In the genomic region with DNA sequence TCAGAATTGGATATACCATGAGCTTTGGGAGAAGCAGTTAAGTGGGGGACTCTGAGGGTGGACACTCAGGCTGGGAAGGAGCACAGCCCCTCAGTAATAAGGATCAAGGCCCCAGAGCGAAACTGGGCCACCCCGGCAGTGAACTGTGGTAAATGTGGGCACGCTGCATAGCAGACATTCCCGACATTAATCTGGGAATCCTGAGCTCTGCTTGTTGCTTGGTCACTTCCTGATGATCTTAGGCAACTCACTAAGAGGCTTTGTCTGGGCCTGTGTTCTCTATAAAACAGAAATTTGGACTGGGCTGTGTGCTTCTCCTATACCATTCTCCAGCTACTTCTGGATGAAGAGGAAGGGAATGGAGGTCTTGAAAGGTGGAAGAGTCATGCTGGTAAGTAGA, we compare ENCODE assay signal across 12 cellular contexts. TPM values are rescaled to one million over a fixed set of nuclear protein-coding genes. Genes with fewer than 3 reads are reported as not detected.
A peak's percentile ranks its signal among the peaks of the same experiment; 100 is the strongest.
DNase-seq lines count a peak whose midpoint lies in the region; ATAC-seq, FAIRE-seq and TF ChIP-seq lines count a peak whose summit lies in the region.
"Had no signal": no experiment of that assay in that cellular context is flagged by ENCODE, and none has a peak within 500 bp of the region (broad histone marks: within the 10 kb centered on the region; RNA-seq: fewer than 3 reads in every experiment).

No MANE protein-coding gene starts in this region.

- H3K36me3 ChIP-seq in right lobe of liver (no peaks in the 10 kb centered on the region), HepG2 (replicated peaks in 1 of 2; ENCODE audit: control insufficient read depth in 1 of 2, insufficient read depth in 2 of 2, low read length in 2 of 2) (peaks cover 7 to 30% of the 10 kb centered on the region in 2 experiments), keratinocyte (ENCODE audit: control insufficient read depth in 2 of 2, extremely low read depth in 1 of 2, insufficient read depth in 2 of 2, low read length in 2 of 2) (no peaks in the 10 kb centered on the region), colonic mucosa (no peaks in the 10 kb centered on the region)

- H3K9ac ChIP-seq in HepG2 (ENCODE audit: insufficient read depth, low read depth, low read length) = no peak overlapping the region
- peak overlapping the region; percentile 65 for H3K9ac ChIP-seq in keratinocyte (ENCODE audit: control insufficient read depth, extremely low read depth, insufficient read depth, low read length)
- no peak overlapping the region for H3K9ac ChIP-seq in colonic mucosa (ENCODE audit: low read depth in 2 of 2, low read length in 2 of 2)

- peaks cover 4% of the 10 kb centered on the region for H3K27me3 Mint-ChIP-seq in brain

- H3K27ac Mint-ChIP-seq in brain = peak overlapping the region in 3 of 5 experiments; percentile 39 to 93 (median 83)
- H3K27ac Mint-ChIP-seq: T-helper 1 cell treated with Interleukin-12 subunit alpha and Interleukin-12 subunit beta and Interleukin-4 antibody, amounts not matched to agents 30 μg/mL and 1 μg/mL, for 36 hours had no signal

- H3K9me1 ChIP-seq in keratinocyte (ENCODE audit: control insufficient read depth, extremely low read depth, insufficient read depth, low read length) = no peaks in the 10 kb centered on the region

- H3K9me3 ChIP-seq in right lobe of liver (no peaks in the 10 kb centered on the region), HepG2 (ENCODE audit: low read length) (no peaks in the 10 kb centered on the region), keratinocyte (ENCODE audit: control insufficient read depth, low read depth, low read length) (no peaks in the 10 kb centered on the region), colonic mucosa (no peaks in the 10 kb centered on the region)
- H3K9me3 ChIP-seq: right atrium auricular region had no signal

- H3K4me2 ChIP-seq in HepG2 (ENCODE audit: low read depth, low read length) (no peak overlapping the region), keratinocyte (ENCODE audit: control insufficient read depth, extremely low read depth, insufficient read depth, low read depth, low read length) (peak overlapping the region; percentile 71)

- DNase-seq in right lobe of liver = no peak
- no peak for DNase-seq in HepG2 (ENCODE audit: low spot score)
- peak; percentile 53 for DNase-seq in keratinocyte (ENCODE audit: low read depth, low spot score)
- DNase-seq in DMS153 treated with DMSO at 0.1 percent for 48 hours (lab: John Stamatoyannopoulos, UW; ENCODE audit: unreplicated experiment) = no peak
- DNase-seq in colonic mucosa = no peak
- no peak for DNase-seq in activated CD8-positive, alpha-beta memory T cell treated with anti-CD3 and anti-CD28 coated beads for 24 hours
- DNase-seq: NCI-H1092, NCI-H82 had no signal

- ATAC-seq in right lobe of liver = no peak
- ATAC-seq in HepG2 = no peak
- ATAC-seq in HG03354 (IDR thresholded peaks at IDR 0.05; ENCODE audit: poor library complexity, severe bottlenecking, unreplicated experiment) = no peak

- H3K36me3 Mint-ChIP-seq in brain = no peaks in the 10 kb centered on the region

- CTCF ChIA-PET in HepG2 (lab: Yijun Ruan, JAX; ENCODE audit: low intra/inter-chr PET ratio, low total read pairs) = no interaction called here

- peaks cover 53% of the 10 kb centered on the region for H3K4me1 Mint-ChIP-seq in brain

- H3K9me3 Mint-ChIP-seq in brain = no peaks in the 10 kb centered on the region
- H3K9me3 Mint-ChIP-seq: T-helper 1 cell treated with Interleukin-12 subunit alpha and Interleukin-12 subunit beta and Interleukin-4 antibody, amounts not matched to agents 30 μg/mL and 1 μg/mL, for 36 hours had no signal

- dilution Hi-C loops in keratinocyte (cut with MboI; ENCODE audit: extremely low pct_ligation_motif_present, low sequenced_read_pairs) = no loop called here

- BruUV-seq in HepG2 (replicated peaks; lab: Mats Ljungman, UMichigan) = no TSS peak

- TF ChIP-seq POLR2A in right lobe of liver (IDR thresholded peaks at IDR 0.05) (no peak), HepG2 (IDR thresholded peaks at IDR 0.05; ENCODE audit: insufficient read depth in 1 of 2, low read depth in 2 of 2, low read length in 2 of 2) (no peak)

- H3K4me1 ChIP-seq in right lobe of liver (peaks cover 0 to 4% (median 0%) of the 10 kb centered on the region in 4 donors), HepG2 (ENCODE audit: insufficient read depth, low read length) (peaks cover 33% of the 10 kb centered on the region), keratinocyte (ENCODE audit: control insufficient read depth, extremely low read depth, insufficient read depth, low read length) (peaks cover 45% of the 10 kb centered on the region), colonic mucosa (peaks cover 8% of the 10 kb centered on the region)

- POLR2A ChIA-PET in HepG2 (lab: Yijun Ruan, JAX) = no interaction called here

- H4K20me1 ChIP-seq in HepG2 (ENCODE audit: insufficient read depth, low read length) = peaks cover 6% of the 10 kb centered on the region; the same call in 1 of the 2 replicates
- peaks cover 3% of the 10 kb centered on the region for H4K20me1 ChIP-seq in keratinocyte (ENCODE audit: control insufficient read depth, extremely low read depth, insufficient read depth, low read length)

- no peak for TF ChIP-seq CTCF in right lobe of liver (IDR thresholded peaks at IDR 0.05)
- no peak for TF ChIP-seq CTCF in HepG2 (CRISPR knock-in tag; IDR thresholded peaks at IDR 0.05)
- TF ChIP-seq CTCF in brain (conservative IDR thresholded peaks at IDR 0.05) = no peak
- TF ChIP-seq CTCF in keratinocyte (optimal IDR thresholded peaks at IDR 0.05 in 1 of 3, IDR thresholded peaks at IDR 0.05 in 1 of 3, conservative IDR thresholded peaks at IDR 0.05 in 1 of 3; ENCODE audit: extremely low read depth in 1 of 3, insufficient read depth in 2 of 3, low read length in 3 of 3) = no peak
- no peak for TF ChIP-seq CTCF in colonic mucosa (IDR thresholded peaks at IDR 0.05)

- H3K4me3 ChIP-seq in right lobe of liver (no peak overlapping the region), HepG2 (replicated peaks in 1 of 3; ENCODE audit: insufficient read depth in 1 of 3, low read depth in 2 of 3, low read length in 3 of 3) (no peak overlapping the region), keratinocyte (ENCODE audit: control insufficient read depth in 2 of 3, extremely low read depth in 1 of 3, insufficient read depth in 2 of 3, low read depth in 1 of 3, low read length in 3 of 3) (peak overlapping the region in 2 of 3 experiments; percentile 34 to 49), colonic mucosa (no peak overlapping the region)
- H3K4me3 ChIP-seq: right atrium auricular region had no signal

- H2AFZ ChIP-seq in HepG2 (ENCODE audit: low read length) (no peak overlapping the region), keratinocyte (ENCODE audit: control insufficient read depth, low read length) (peak overlapping the region; percentile 74)

- no peak for FAIRE-seq in HepG2 (lab: Jason Lieb, UNC)
- FAIRE-seq in keratinocyte (lab: Jason Lieb, UNC) = peak; percentile 87

- no CpG with 5 or more reads among the region's 4 CpGs for WGBS in right lobe of liver (ENCODE audit: insufficient coverage, low coverage, low lambda C conversion rate, missing lambda C conversion rate)
- 98% methylated on average over 4 of the region's 4 CpGs for WGBS in HepG2 (ENCODE audit: low lambda C conversion rate)

- peak overlapping the region; percentile 16 to 43 (median 17) for H3K27ac ChIP-seq in right lobe of liver
- no peak overlapping the region for H3K27ac ChIP-seq in HepG2 (ENCODE audit: extremely low read length, insufficient read depth, low read length)
- H3K27ac ChIP-seq in keratinocyte (ENCODE audit: control insufficient read depth, insufficient read depth, low read length) = peak overlapping the region; percentile 73
- no peak overlapping the region for H3K27ac ChIP-seq in colonic mucosa
- H3K27ac ChIP-seq: right atrium auricular region had no signal

- TF ChIP-seq EP300 in HepG2 (IDR thresholded peaks at IDR 0.05; ENCODE audit: low read depth in 2 of 2, low read length in 2 of 2) (no peak), HepG2 (CRISPR knock-in tag; IDR thresholded peaks at IDR 0.05; ENCODE audit: borderline replicate concordance) (no peak)

- no peaks in the 10 kb centered on the region for H3K27me3 ChIP-seq in right lobe of liver
- H3K27me3 ChIP-seq in HepG2 (ENCODE audit: control insufficient read depth in 1 of 2, insufficient read depth in 2 of 2, low read length in 2 of 2) = no peaks in the 10 kb centered on the region; a peak in 1 of 5 replicates
- H3K27me3 ChIP-seq in keratinocyte (ENCODE audit: control insufficient read depth, extremely low read depth, insufficient read depth, low read length) = no peaks in the 10 kb centered on the region
- no peaks in the 10 kb centered on the region for H3K27me3 ChIP-seq in colonic mucosa
- H3K27me3 ChIP-seq: right atrium auricular region had no signal

- intact Hi-C loops in right lobe of liver (cut with DNase I) (no loop called here), HepG2 (cut with micrococcal nuclease; ENCODE audit: unreplicated experiment) (no loop called here), colonic mucosa (cut with DNase I) (no loop called here)

- in situ Hi-C loops in HepG2 (cut with HindIII; ENCODE audit: extremely low pct_ligation_motif_present, low pct_unique_long_range_greater_than_20kb) = loop anchor here (25.0 kb wide), 1 partner anchor 863 kb away; the partner anchor contains the start of gene UXS1

- peaks cover 91% of the 10 kb centered on the region for H3K79me2 ChIP-seq in HepG2 (ENCODE audit: insufficient read depth, low read length)
- H3K79me2 ChIP-seq in keratinocyte (ENCODE audit: control insufficient read depth, insufficient read depth, low read length) = peaks cover 75% of the 10 kb centered on the region

- peak overlapping the region in 1 of 5 experiments; percentile 74 for H3K4me3 Mint-ChIP-seq in brain
- H3K4me3 Mint-ChIP-seq: T-helper 1 cell treated with Interleukin-12 subunit alpha and Interleukin-12 subunit beta and Interleukin-4 antibody, amounts not matched to agents 30 μg/mL and 1 μg/mL, for 36 hours had no signal

- no peak for TF ChIP-seq RAD21 in HepG2 (CRISPR knock-in tag; IDR thresholded peaks at IDR 0.05)

RNA-seq across cellular contexts. Expression of gene TGFBRAP1, which starts 4.8 kb away (rescaled TPM):
- total RNA-seq in right lobe of liver (10 to 100 TPM in 2 of 6 experiments, 1 to 10 TPM in 4; 5.7 to 11.2 (median 7.1) TPM), HepG2 (2016; rRNA removed; fragmentation: Illumina TruSeq; extraction: Trizol) (22.9 and 27.0 TPM in 2 replicates), colonic mucosa (10 to 100 TPM; 14.2 to 19.8 TPM)
- total RNA-seq in HepG2 (2016; cell fraction: cytosol; rRNA removed; fragmentation: Illumina TruSeq; extraction: Trizol; ENCODE audit: low read depth) = 4.1 and 4.4 TPM in 2 replicates
- total RNA-seq in HepG2 (2016; cell fraction: insoluble cytoplasmic fraction; rRNA removed; fragmentation: Illumina TruSeq; extraction: Trizol) = 22.6 and 23.2 TPM in 2 replicates
- total RNA-seq in HepG2 (2016; cell fraction: membrane; rRNA removed; fragmentation: Illumina TruSeq; extraction: Trizol) = 14.4 and 14.7 TPM in 2 replicates
- total RNA-seq in HepG2 (2016; cell fraction: nucleus; rRNA removed; fragmentation: Illumina TruSeq; extraction: Trizol) = 18.8 and 20.1 TPM in 2 replicates
- polyA plus RNA-seq in HepG2 (2011; rRNA removed) (12.7 and 13.4 TPM in 2 replicates), brain (ENCODE audit: insufficient read depth, low read depth, low replicate concordance) (11.7 TPM), keratinocyte (7.2 to 9.3 TPM (median 9.0 TPM) in 3 replicates)
- polyA plus RNA-seq in HepG2 (2011; cell fraction: cytosol; rRNA removed) = 10.5 and 11.2 TPM in 2 replicates
- polyA plus RNA-seq in HepG2 (2011; cell fraction: nucleus; rRNA removed) = 11.8 and 12.4 TPM in 2 replicates
- 13.4 and 13.9 TPM in 2 replicates for polyA plus RNA-seq in HepG2 (2012)
- 1.4 TPM in 2 replicates for polyA plus RNA-seq in HepG2 (2016; cell fraction: cytosol; fragmentation: Illumina TruSeq; extraction: Trizol; ENCODE audit: low read depth)
- polyA plus RNA-seq in HepG2 (2016; cell fraction: insoluble cytoplasmic fraction; fragmentation: Illumina TruSeq; extraction: Trizol; ENCODE audit: low read depth) = 20.3 and 22.7 TPM in 2 replicates
- polyA plus RNA-seq in HepG2 (2016; cell fraction: membrane; fragmentation: Illumina TruSeq; extraction: Trizol; ENCODE audit: low read depth) = 6.8 and 6.9 TPM in 2 replicates
- polyA plus RNA-seq in HepG2 (2016; cell fraction: nucleus; fragmentation: Illumina TruSeq; extraction: Trizol; ENCODE audit: insufficient read depth, low read depth) = 27.0 and 31.2 TPM in 2 replicates
- polyA minus RNA-seq in HepG2 (2011; rRNA and poly(A)+ RNA removed; ENCODE audit: low replicate concordance) = 27.6 and 32.1 TPM in 2 replicates
- 12.0 and 15.4 TPM in 2 replicates for polyA minus RNA-seq in HepG2 (2011; cell fraction: cytosol; rRNA and poly(A)+ RNA removed)
- polyA minus RNA-seq in HepG2 (2011; cell fraction: nucleus; rRNA and poly(A)+ RNA removed) = 14.9 and 16.4 TPM in 2 replicates
- 11.7 TPM for polyA plus RNA-seq in keratinocyte (2011; ENCODE audit: low read depth)
- polyA plus RNA-seq in keratinocyte (2011; cell fraction: cytosol; rRNA removed) = 7.6 and 7.8 TPM in 2 replicates
- 12.6 and 13.7 TPM in 2 replicates for polyA plus RNA-seq in keratinocyte (2011; cell fraction: nucleus; rRNA removed)
- polyA plus RNA-seq in keratinocyte (2012; ENCODE audit: low replicate concordance) = 10.3 and 13.0 TPM in 2 replicates
- polyA minus RNA-seq in keratinocyte = 12.8 to 22.7 TPM (median 15.7 TPM) in 3 replicates
- polyA minus RNA-seq in keratinocyte (2011; cell fraction: cytosol; rRNA and poly(A)+ RNA removed) = 11.5 TPM
- polyA minus RNA-seq in keratinocyte (2011; cell fraction: nucleus; rRNA and poly(A)+ RNA removed) = 11.7 and 17.6 TPM in 2 replicates

RNA-seq across cellular contexts. Expression of gene C2orf49, which starts 12.6 kb away (rescaled TPM):
- total RNA-seq in right lobe of liver (1 to 10 TPM; 3.9 to 7.4 (median 6.4) TPM), HepG2 (2016; rRNA removed; fragmentation: Illumina TruSeq; extraction: Trizol) (28.8 and 35.6 TPM in 2 replicates), colonic mucosa (10 to 100 TPM; 11.9 to 17.4 TPM)
- total RNA-seq in HepG2 (2016; cell fraction: cytosol; rRNA removed; fragmentation: Illumina TruSeq; extraction: Trizol; ENCODE audit: low read depth) = 13.5 and 14.5 TPM in 2 replicates
- total RNA-seq in HepG2 (2016; cell fraction: insoluble cytoplasmic fraction; rRNA removed; fragmentation: Illumina TruSeq; extraction: Trizol) = 30.8 and 40.4 TPM in 2 replicates
- 17.9 and 19.2 TPM in 2 replicates for total RNA-seq in HepG2 (2016; cell fraction: membrane; rRNA removed; fragmentation: Illumina TruSeq; extraction: Trizol)
- 16.1 and 20.5 TPM in 2 replicates for total RNA-seq in HepG2 (2016; cell fraction: nucleus; rRNA removed; fragmentation: Illumina TruSeq; extraction: Trizol)
- polyA plus RNA-seq in HepG2 (2011; rRNA removed) (21.6 and 24.7 TPM in 2 replicates), brain (ENCODE audit: insufficient read depth, low read depth, low replicate concordance) (12.0 TPM), keratinocyte (13.1 to 19.4 TPM (median 14.5 TPM) in 3 replicates)
- 10.0 and 13.2 TPM in 2 replicates for polyA plus RNA-seq in HepG2 (2011; cell fraction: cytosol; rRNA removed)
- 9.5 and 13.6 TPM in 2 replicates for polyA plus RNA-seq in HepG2 (2011; cell fraction: nucleus; rRNA removed)
- polyA plus RNA-seq in HepG2 (2012) = 28.0 and 30.9 TPM in 2 replicates
- polyA plus RNA-seq in HepG2 (2016; cell fraction: cytosol; fragmentation: Illumina TruSeq; extraction: Trizol; ENCODE audit: low read depth) = 4.6 and 4.9 TPM in 2 replicates
- 31.3 and 31.7 TPM in 2 replicates for polyA plus RNA-seq in HepG2 (2016; cell fraction: insoluble cytoplasmic fraction; fragmentation: Illumina TruSeq; extraction: Trizol; ENCODE audit: low read depth)
- 5.2 and 7.1 TPM in 2 replicates for polyA plus RNA-seq in HepG2 (2016; cell fraction: membrane; fragmentation: Illumina TruSeq; extraction: Trizol; ENCODE audit: low read depth)
- polyA plus RNA-seq in HepG2 (2016; cell fraction: nucleus; fragmentation: Illumina TruSeq; extraction: Trizol; ENCODE audit: insufficient read depth, low read depth) = 19.7 and 25.5 TPM in 2 replicates
- polyA minus RNA-seq in HepG2 (2011; rRNA and poly(A)+ RNA removed; ENCODE audit: low replicate concordance) = 6.4 and 9.7 TPM in 2 replicates
- 14.1 and 14.5 TPM in 2 replicates for polyA minus RNA-seq in HepG2 (2011; cell fraction: cytosol; rRNA and poly(A)+ RNA removed)
- polyA minus RNA-seq in HepG2 (2011; cell fraction: nucleus; rRNA and poly(A)+ RNA removed) = 27.2 and 30.3 TPM in 2 replicates
- 43.2 TPM for polyA plus RNA-seq in keratinocyte (2011; ENCODE audit: low read depth)
- 11.8 and 17.0 TPM in 2 replicates for polyA plus RNA-seq in keratinocyte (2011; cell fraction: cytosol; rRNA removed)
- 13.9 and 18.8 TPM in 2 replicates for polyA plus RNA-seq in keratinocyte (2011; cell fraction: nucleus; rRNA removed)
- polyA plus RNA-seq in keratinocyte (2012; ENCODE audit: low replicate concordance) = 12.3 and 18.3 TPM in 2 replicates
- polyA minus RNA-seq in keratinocyte = 3.6 to 6.0 TPM (median 4.7 TPM) in 3 replicates
- 4.2 TPM for polyA minus RNA-seq in keratinocyte (2011; cell fraction: cytosol; rRNA and poly(A)+ RNA removed)
- polyA minus RNA-seq in keratinocyte (2011; cell fraction: nucleus; rRNA and poly(A)+ RNA removed) = 3.3 and 9.2 TPM in 2 replicates

Comparison
In these comparisons a context has a peak if more than half of its experiments do, and no peak if none do; other contexts are left out.
1. H3K27ac ChIP-seq: peak in right lobe of liver (3 of 3) and keratinocyte (single experiment); none in HepG2 (single experiment) and colonic mucosa (single experiment).
2. H3K4me3 ChIP-seq: peak in keratinocyte (2 of 3); none in right lobe of liver (0 of 3), HepG2 (0 of 3) and colonic mucosa (single experiment).